11 cellular contexts compared by ENCODE assay signal in genomic region chr19:48918801-48919247, GRCh38. TPM values are rescaled to one million over a fixed set of nuclear protein-coding genes. Genes with fewer than 3 reads are reported as not detected.
DNase-seq lines count a peak whose midpoint lies in the region; ATAC-seq, FAIRE-seq and TF ChIP-seq lines count a peak whose summit lies in the region.
"Had no signal": no experiment of that assay in that cellular context is flagged by ENCODE, and none has a peak within 500 bp of the region (broad histone marks: within the 10 kb centered on the region; RNA-seq: fewer than 3 reads in every experiment).

No MANE protein-coding gene starts in this region.

- no peaks in the 10 kb centered on the region for H3K4me1 Mint-ChIP-seq in activated CD4-positive, alpha-beta T cell treated with anti-CD3 and anti-CD28 coated beads for 36 hours
- peaks cover 3% of the 10 kb centered on the region for H3K4me1 Mint-ChIP-seq in activated CD8-positive, alpha-beta T cell treated with anti-CD3 and anti-CD28 coated beads, Interleukin-2, amount 10 ng/mL, durations not matched to agents 7 days and 5 days (ENCODE audit: low read depth)

- H2AFZ ChIP-seq in osteoblast (ENCODE audit: low read length), result no peak overlapping the region

- H3K4me3 ChIP-seq in osteoblast (ENCODE audit: insufficient read depth, low read length), result no peak overlapping the region

- H3K27me3 ChIP-seq in osteoblast (ENCODE audit: insufficient read depth, low read length), result no peaks in the 10 kb centered on the region

- peak; percentile 86 for ATAC-seq in activated CD4-positive, alpha-beta T cell treated with anti-CD3 and anti-CD28 coated beads for 36 hours
- ATAC-seq in activated CD8-positive, alpha-beta T cell treated with anti-CD3 and anti-CD28 coated beads, Interleukin-2, amount 10 ng/mL, durations not matched to agents 7 days and 5 days, result peak; percentile 52
- ATAC-seq in HG03108 (IDR thresholded peaks at IDR 0.05; ENCODE audit: unreplicated experiment), result no peak

- H3K9me3 ChIP-seq in osteoblast (ENCODE audit: low read depth, low read length), result no peaks in the 10 kb centered on the region

- no peak overlapping the region for H3K4me3 Mint-ChIP-seq in activated CD4-positive, alpha-beta T cell treated with anti-CD3 and anti-CD28 coated beads for 36 hours
- H3K4me3 Mint-ChIP-seq in activated CD8-positive, alpha-beta T cell treated with anti-CD3 and anti-CD28 coated beads, Interleukin-2, amount 10 ng/mL, durations not matched to agents 7 days and 5 days, result no peak overlapping the region

- no peak overlapping the region for H3K4me2 ChIP-seq in osteoblast (ENCODE audit: insufficient read depth, low read length)

- H3K9me3 Mint-ChIP-seq in activated CD4-positive, alpha-beta T cell treated with anti-CD3 and anti-CD28 coated beads for 36 hours (ENCODE audit: low read depth), result no peaks in the 10 kb centered on the region
- H3K9me3 Mint-ChIP-seq in activated CD8-positive, alpha-beta T cell treated with anti-CD3 and anti-CD28 coated beads, Interleukin-2, amount 10 ng/mL, durations not matched to agents 7 days and 5 days (ENCODE audit: insufficient read depth), result no peaks in the 10 kb centered on the region

- no peaks in the 10 kb centered on the region for H3K27me3 Mint-ChIP-seq in activated CD4-positive, alpha-beta T cell treated with anti-CD3 and anti-CD28 coated beads for 36 hours
- H3K27me3 Mint-ChIP-seq in activated CD8-positive, alpha-beta T cell treated with anti-CD3 and anti-CD28 coated beads, Interleukin-2, amount 10 ng/mL, durations not matched to agents 7 days and 5 days (ENCODE audit: low read depth), result no peaks in the 10 kb centered on the region

- no peaks in the 10 kb centered on the region for H4K20me1 ChIP-seq in osteoblast (ENCODE audit: insufficient read depth, low read length)

- no peak for TF ChIP-seq CTCF in osteoblast (IDR thresholded peaks at IDR 0.05; ENCODE audit: extremely low read depth, low read depth, low read length)

- H3K36me3 ChIP-seq in osteoblast (ENCODE audit: insufficient read depth, low read length), result peaks cover 54% of the 10 kb centered on the region

- FAIRE-seq in HTR-8/SVneo (lab: Jason Lieb, UNC), result no peak

- peaks cover 30% of the 10 kb centered on the region for H3K36me3 Mint-ChIP-seq in activated CD4-positive, alpha-beta T cell treated with anti-CD3 and anti-CD28 coated beads for 36 hours (ENCODE audit: low read depth)
- peaks cover 44% of the 10 kb centered on the region for H3K36me3 Mint-ChIP-seq in activated CD8-positive, alpha-beta T cell treated with anti-CD3 and anti-CD28 coated beads, Interleukin-2, amount 10 ng/mL, durations not matched to agents 7 days and 5 days (ENCODE audit: low read depth)

- H3K27ac Mint-ChIP-seq in activated CD4-positive, alpha-beta T cell treated with anti-CD3 and anti-CD28 coated beads for 36 hours, result no peak overlapping the region
- no peak overlapping the region for H3K27ac Mint-ChIP-seq in activated CD8-positive, alpha-beta T cell treated with anti-CD3 and anti-CD28 coated beads, Interleukin-2, amount 10 ng/mL, durations not matched to agents 7 days and 5 days

- intact Hi-C loops in activated CD4-positive, alpha-beta T cell treated with anti-CD3 and anti-CD28 coated beads for 36 hours (cut with DNase I, micrococcal nuclease), result no loop called here

- CTCF ChIA-PET in activated CD4-positive, alpha-beta T cell treated with anti-CD3 and anti-CD28 coated beads for 36 hours (lab: Charles Lee), result interaction anchor here (0.8 kb wide), 1 partner anchor 1120 kb away, joined by 3 read pairs; no protein-coding TSS in a partner anchor
- CTCF ChIA-PET in activated CD8-positive, alpha-beta T cell treated with anti-CD3 and anti-CD28 coated beads, Interleukin-2, amount 10 ng/mL, durations not matched to agents 7 days and 5 days (lab: Charles Lee), result interaction anchor here (1.1 to 1.4 kb wide), 2 partner anchors 27 to 123 kb away, joined by 3 read pairs; no protein-coding TSS in a partner anchor

- peak; percentile 54 for DNase-seq in activated CD4-positive, alpha-beta T cell treated with anti-CD3 and anti-CD28 coated beads for 36 hours
- no peak for DNase-seq in activated CD4-positive, alpha-beta T cell treated with anti-CD3 and anti-CD28 coated beads, Interleukin-2, amount 50 U/mL, for 48 hours
- DNase-seq in HTR-8/SVneo (ENCODE audit: insufficient read length, low spot score), result peak; percentile 36
- DNase-seq in activated CD8-positive, alpha-beta T cell treated with anti-CD3 and anti-CD28 coated beads, Interleukin-2, amount 10 ng/mL, durations not matched to agents 7 days and 5 days, result peak; percentile 31
- peak; percentile 80 for DNase-seq in osteoblast (ENCODE audit: insufficient read length, low spot score, missing footprints)
- DNase-seq in pons (ENCODE audit: low spot score), result no peak
- no peak for DNase-seq in RPMI8226
- DNase-seq: effector CD8-positive, alpha-beta T cell; T-helper 1 cell had no signal

- H3K79me2 ChIP-seq in osteoblast (ENCODE audit: insufficient read depth, low read length), result no peaks in the 10 kb centered on the region

- H3K4me1 ChIP-seq in osteoblast (ENCODE audit: insufficient read depth, low read length), result no peaks in the 10 kb centered on the region

- POLR2A ChIA-PET in activated CD4-positive, alpha-beta T cell treated with anti-CD3 and anti-CD28 coated beads for 36 hours (lab: Charles Lee), result interaction anchor here (1.1 kb wide), 1 partner anchor 47 kb away, joined by 5 read pairs; the partner anchor contains the start of gene PPP1R15A
- POLR2A ChIA-PET in activated CD8-positive, alpha-beta T cell treated with anti-CD3 and anti-CD28 coated beads, Interleukin-2, amount 10 ng/mL, durations not matched to agents 7 days and 5 days (lab: Charles Lee), result interaction anchor here (0.6 kb wide), 1 partner anchor 47 kb away, joined by 3 read pairs; the partner anchor contains the start of gene PPP1R15A

- H3K27ac ChIP-seq in osteoblast (ENCODE audit: low read depth, low read length), result no peak overlapping the region

RNA-seq across cellular contexts. Expression of gene DHDH, which starts 14.7 kb away (rescaled TPM):
- total RNA-seq in activated CD4-positive, alpha-beta T cell treated with anti-CD3 and anti-CD28 coated beads for 36 hours, result 1 to 10 TPM; 1.4 to 2.4 TPM
- total RNA-seq in activated CD8-positive, alpha-beta T cell treated with anti-CD3 and anti-CD28 coated beads, Interleukin-2, amount 10 ng/mL, durations not matched to agents 7 days and 5 days, result 1 to 10 TPM; 1.6 to 1.9 TPM
- 0.29 and 0.36 TPM in 2 replicates for total RNA-seq in osteoblast
- total RNA-seq: pulmonary artery endothelial cell had no signal

RNA-seq across cellular contexts. Expression of gene NUCB1, which starts 18.7 kb away (rescaled TPM):
- total RNA-seq in activated CD4-positive, alpha-beta T cell treated with anti-CD3 and anti-CD28 coated beads for 36 hours, result 100 to 1,000 TPM; 115 to 118 TPM
- 100 to 1,000 TPM; 229 to 236 TPM for total RNA-seq in activated CD8-positive, alpha-beta T cell treated with anti-CD3 and anti-CD28 coated beads, Interleukin-2, amount 10 ng/mL, durations not matched to agents 7 days and 5 days
- 242 and 300 TPM in 2 replicates for total RNA-seq in osteoblast

RNA-seq across cellular contexts. Expression of gene TULP2, which starts 20.3 kb away (rescaled TPM):
- total RNA-seq in activated CD4-positive, alpha-beta T cell treated with anti-CD3 and anti-CD28 coated beads for 36 hours, result under 1 TPM; 0.37 to 0.87 TPM
- not detected for total RNA-seq in activated CD8-positive, alpha-beta T cell treated with anti-CD3 and anti-CD28 coated beads, Interleukin-2, amount 10 ng/mL, durations not matched to agents 7 days and 5 days
- total RNA-seq in osteoblast, result not detected in 2 replicates

RNA-seq across cellular contexts. Expression of gene BAX, which starts 35.9 kb away (rescaled TPM):
- 100 to 1,000 TPM; 128 to 143 TPM for total RNA-seq in activated CD4-positive, alpha-beta T cell treated with anti-CD3 and anti-CD28 coated beads for 36 hours
- total RNA-seq in activated CD8-positive, alpha-beta T cell treated with anti-CD3 and anti-CD28 coated beads, Interleukin-2, amount 10 ng/mL, durations not matched to agents 7 days and 5 days, result 100 to 1,000 TPM; 336 to 350 TPM
- total RNA-seq in osteoblast, result 78.4 and 78.9 TPM in 2 replicates

RNA-seq across cellular contexts. Expression of gene FTL, which starts 46.3 kb away (rescaled TPM):
- 1,000 to 10,000 TPM in 1 of 2 experiments, 100 to 1,000 TPM in 1; 809 to 1,111 TPM for total RNA-seq in activated CD4-positive, alpha-beta T cell treated with anti-CD3 and anti-CD28 coated beads for 36 hours
- total RNA-seq in activated CD8-positive, alpha-beta T cell treated with anti-CD3 and anti-CD28 coated beads, Interleukin-2, amount 10 ng/mL, durations not matched to agents 7 days and 5 days, result 1,000 to 10,000 TPM in 1 of 2 experiments, 100 to 1,000 TPM in 1; 971 to 1,027 TPM
- 3,966 and 4,197 TPM in 2 replicates for total RNA-seq in osteoblast

Comparison
In these comparisons a context has a peak if more than half of its experiments do, and no peak if none do; other contexts are left out.
1. DNase-seq: peak in activated CD4-positive, alpha-beta T cell treated with anti-CD3 and anti-CD28 coated beads for 36 hours (single experiment), HTR-8/SVneo (single experiment), activated CD8-positive, alpha-beta T cell treated with anti-CD3 and anti-CD28 coated beads, Interleukin-2, amount 10 ng/mL, durations not matched to agents 7 days and 5 days (single experiment) and osteoblast (single experiment); none in activated CD4-positive, alpha-beta T cell treated with anti-CD3 and anti-CD28 coated beads, Interleukin-2, amount 50 U/mL, for 48 hours (0 of 2), pons (single experiment) and RPMI8226 (single experiment).